8 cellular contexts compared by ENCODE assay signal in the genomic region with DNA sequence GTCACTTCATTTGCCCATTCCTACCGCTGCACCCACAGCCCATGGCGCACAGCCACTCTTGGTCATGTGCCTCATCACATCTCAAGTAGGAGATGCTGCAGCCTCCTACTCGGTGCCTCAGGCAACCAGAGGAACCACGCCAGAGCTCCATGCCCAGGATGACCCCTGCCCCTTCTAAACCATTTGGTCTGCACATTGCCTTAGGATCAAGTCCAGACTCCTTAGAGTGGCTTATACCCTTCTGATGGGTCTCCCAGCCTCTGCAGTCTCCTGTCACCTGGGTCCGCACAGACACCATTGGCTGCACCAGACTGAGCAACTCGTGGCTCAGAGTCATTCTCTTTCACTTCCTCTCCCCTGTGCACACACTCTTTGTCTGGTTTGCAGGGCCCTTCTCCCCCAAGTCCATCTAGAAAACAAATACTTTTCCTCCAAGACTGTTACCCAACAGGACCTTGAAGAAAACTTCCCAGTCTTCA. TPM values are rescaled to one million over a fixed set of nuclear protein-coding genes. Genes with fewer than 3 reads are reported as not detected.
DNase-seq lines count a peak whose midpoint lies in the region; ATAC-seq and TF ChIP-seq lines count a peak whose summit lies in the region.

No MANE protein-coding gene starts in this region.

- H3K27ac Mint-ChIP-seq in activated T-helper 17 cell treated with anti-CD3 and anti-CD28 coated beads, Interleukin-2, amount 50 U/mL, for 72 hours = peak overlapping the region; percentile 3

- peak overlapping the region; percentile 31 for H3K4me3 Mint-ChIP-seq in activated T-helper 17 cell treated with anti-CD3 and anti-CD28 coated beads, Interleukin-2, amount 50 U/mL, for 72 hours

- no peaks in the 10 kb centered on the region for H3K36me3 Mint-ChIP-seq in activated T-helper 17 cell treated with anti-CD3 and anti-CD28 coated beads, Interleukin-2, amount 50 U/mL, for 72 hours (ENCODE audit: low read depth)

- WGBS in thymus = 76% methylated on average over 6 of the region's 6 CpGs

- no peaks in the 10 kb centered on the region for H3K27me3 ChIP-seq in thymus (ENCODE audit: control insufficient read depth, insufficient read depth)

- peaks cover 23% of the 10 kb centered on the region for H3K4me1 ChIP-seq in thymus (ENCODE audit: control insufficient read depth, insufficient read depth, low read length)

- H3K27ac ChIP-seq in thymus (ENCODE audit: low read depth) = peak overlapping the region; percentile 38

- H3K9me3 ChIP-seq in thymus (ENCODE audit: control insufficient read depth) = no peaks in the 10 kb centered on the region

- ATAC-seq in HG03159 (IDR thresholded peaks at IDR 0.05; ENCODE audit: unreplicated experiment) = peak; percentile 58
- peak; percentile 19 for ATAC-seq in activated T-helper 17 cell treated with anti-CD3 and anti-CD28 coated beads, Interleukin-2, amount 50 U/mL, for 72 hours (replicated peaks)

- H3K4me1 Mint-ChIP-seq in activated T-helper 17 cell treated with anti-CD3 and anti-CD28 coated beads, Interleukin-2, amount 50 U/mL, for 72 hours = peaks cover 32% of the 10 kb centered on the region

- H3K36me3 ChIP-seq in thymus (ENCODE audit: control insufficient read depth, insufficient read depth) = no peaks in the 10 kb centered on the region

- no peaks in the 10 kb centered on the region for H3K27me3 Mint-ChIP-seq in activated T-helper 17 cell treated with anti-CD3 and anti-CD28 coated beads, Interleukin-2, amount 50 U/mL, for 72 hours

- TF ChIP-seq POLR2A in GM19099 (IDR thresholded peaks at IDR 0.05; ENCODE audit: extremely low read depth, insufficient read length, low read depth) = peak; percentile 60

- no peak overlapping the region for H3K4me3 ChIP-seq in thymus (ENCODE audit: low read length)

- peak; percentile 87 for DNase-seq in CD1c-positive myeloid dendritic cell (ENCODE audit: extremely low spot score)
- DNase-seq in activated gamma-delta T cell (lab: John Stamatoyannopoulos, UW) = no peak
- DNase-seq in NCI-H187 (lab: John Stamatoyannopoulos, UW) = no peak
- DNase-seq in RKO (ENCODE audit: low spot score) = no peak

- no peaks in the 10 kb centered on the region for H3K9me3 Mint-ChIP-seq in activated T-helper 17 cell treated with anti-CD3 and anti-CD28 coated beads, Interleukin-2, amount 50 U/mL, for 72 hours

RNA-seq across cellular contexts. Expression of a gene that starts 2.2 kb away (rescaled TPM):
- not detected for total RNA-seq in activated T-helper 17 cell treated with anti-CD3 and anti-CD28 coated beads, Interleukin-2, amount 50 U/mL, for 72 hours
- polyA plus RNA-seq in thymus = 11.0 TPM

RNA-seq across cellular contexts. Expression of a gene that starts 2.2 kb away (rescaled TPM):
- under 1 TPM in 1 of 2 donors, not detected in 1; 0.41 TPM for total RNA-seq in activated T-helper 17 cell treated with anti-CD3 and anti-CD28 coated beads, Interleukin-2, amount 50 U/mL, for 72 hours
- 28.2 TPM for polyA plus RNA-seq in thymus

RNA-seq across cellular contexts. Expression of a gene that starts 31.9 kb away (rescaled TPM):
- 1 to 10 TPM; 4.4 to 4.9 TPM for total RNA-seq in activated T-helper 17 cell treated with anti-CD3 and anti-CD28 coated beads, Interleukin-2, amount 50 U/mL, for 72 hours
- 98.7 TPM for polyA plus RNA-seq in thymus

RNA-seq across cellular contexts. Expression of a gene that starts 56.4 kb away (rescaled TPM):
- total RNA-seq in activated T-helper 17 cell treated with anti-CD3 and anti-CD28 coated beads, Interleukin-2, amount 50 U/mL, for 72 hours = 100 to 1,000 TPM; 235 to 383 TPM
- polyA plus RNA-seq in thymus = 311 TPM

RNA-seq across cellular contexts. Expression of a gene that starts 56.6 kb away (rescaled TPM):
- total RNA-seq in activated T-helper 17 cell treated with anti-CD3 and anti-CD28 coated beads, Interleukin-2, amount 50 U/mL, for 72 hours = 10 to 100 TPM; 27.5 to 65.2 TPM
- polyA plus RNA-seq in thymus = 29.6 TPM
